Comparison of ENCODE assay signal across 19 cellular contexts in the genomic region with DNA sequence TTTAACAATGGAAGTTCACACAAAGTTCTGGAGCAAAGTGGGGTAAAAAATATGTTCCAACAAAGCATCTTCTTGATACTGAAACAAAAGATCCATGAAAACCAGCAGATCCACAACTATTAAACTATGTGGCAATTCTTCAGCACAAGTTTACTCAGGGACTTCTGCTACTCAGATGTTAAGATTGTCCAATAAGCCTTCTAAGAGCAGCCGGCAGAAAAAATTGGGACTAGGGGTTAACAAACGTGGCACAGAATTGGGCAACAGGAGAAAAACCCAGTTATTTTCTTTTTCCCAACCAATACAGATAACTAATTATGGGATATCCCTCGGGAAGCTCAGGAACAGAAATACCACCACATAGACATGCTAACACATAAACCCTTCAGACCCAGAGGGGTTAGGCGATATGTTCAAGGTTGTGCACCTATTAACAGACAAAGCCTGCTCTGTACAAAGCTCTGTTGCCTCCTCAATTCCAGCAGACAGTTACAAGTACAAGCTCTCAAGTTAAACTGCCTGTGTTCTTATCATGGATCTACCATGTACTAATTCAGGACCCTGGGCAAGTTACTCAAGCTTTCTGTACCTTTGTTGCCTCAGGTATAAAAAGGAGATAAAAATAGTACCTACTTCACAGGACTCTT. TPM values are rescaled to one million over a fixed set of nuclear protein-coding genes. Genes with fewer than 3 reads are reported as not detected.
DNase-seq lines count a peak whose midpoint lies in the region; ATAC-seq and TF ChIP-seq lines count a peak whose summit lies in the region.
"Had no signal": no experiment of that assay in that cellular context is flagged by ENCODE, and none has a peak within 500 bp of the region (broad histone marks: within the 10 kb centered on the region; RNA-seq: fewer than 3 reads in every experiment).

No MANE protein-coding gene starts in this region.

- H3K4me3 Mint-ChIP-seq in activated CD4-positive, alpha-beta T cell treated with anti-CD3 and anti-CD28 coated beads for 36 hours = no peak overlapping the region
- H3K4me3 Mint-ChIP-seq: activated CD4-positive, alpha-beta T cell treated with anti-CD3 and anti-CD28 coated beads, Interleukin-2, amount 10 ng/mL, durations not matched to agents 24 days and 14 days; activated naive CD4-positive, alpha-beta T cell treated with anti-CD3 and anti-CD28 coated beads, Interleukin-2, amount 10 ng/mL, durations not matched to agents 7 days and 5 days; naive thymus-derived CD4-positive, alpha-beta T cell had no signal

- DNase-seq in activated CD4-positive, alpha-beta T cell treated with anti-CD3 and anti-CD28 coated beads for 36 hours = no peak
- no peak for DNase-seq in activated CD4-positive, alpha-beta T cell treated with anti-CD3 and anti-CD28 coated beads, Interleukin-2, amount 50 U/mL, for 48 hours
- DNase-seq in fibroblast of villous mesenchyme (ENCODE audit: low read depth) (peak; percentile 46), osteoblast (ENCODE audit: insufficient read length, low spot score, missing footprints) (no peak), GOT3 (lab: John Stamatoyannopoulos, UW) (no peak)
- DNase-seq in stimulated activated CD4-positive, alpha-beta T cell treated with anti-CD3 and anti-CD28 coated beads, Interleukin-4, amount 100 ng/mL, for 4 hours = no peak
- DNase-seq: 8988T; activated CD4-positive, alpha-beta T cell treated with anti-CD3 and anti-CD28 coated beads, Interleukin-2, amount 10 ng/mL, durations not matched to agents 24 days and 14 days; activated naive CD4-positive, alpha-beta T cell treated with anti-CD3 and anti-CD28 coated beads, Interleukin-2, amount 10 ng/mL, durations not matched to agents 7 days and 5 days; activated T-cell treated with anti-CD3 and anti-CD28 coated beads for 4 hours; naive thymus-derived CD4-positive, alpha-beta T cell; NCI-H2029 treated with DMSO at 0.1 percent for 48 hours; NCI-H524; OCI-M1; substantia nigra had no signal

- peak overlapping the region; percentile 43 for H3K4me2 ChIP-seq in osteoblast (ENCODE audit: insufficient read depth, low read length)

- no peak for TF ChIP-seq CTCF in fibroblast of villous mesenchyme (IDR thresholded peaks at IDR 0.05; ENCODE audit: insufficient read depth, low read depth, low read length)
- no peak for TF ChIP-seq CTCF in osteoblast (IDR thresholded peaks at IDR 0.05; ENCODE audit: extremely low read depth, low read depth, low read length)

- H3K9me3 Mint-ChIP-seq in activated CD4-positive, alpha-beta T cell treated with anti-CD3 and anti-CD28 coated beads for 36 hours (ENCODE audit: low read depth) = no peaks in the 10 kb centered on the region
- H3K9me3 Mint-ChIP-seq: activated CD4-positive, alpha-beta T cell treated with anti-CD3 and anti-CD28 coated beads, Interleukin-2, amount 10 ng/mL, durations not matched to agents 24 days and 14 days; activated naive CD4-positive, alpha-beta T cell treated with anti-CD3 and anti-CD28 coated beads, Interleukin-2, amount 10 ng/mL, durations not matched to agents 7 days and 5 days; IgD-negative memory B cell; naive thymus-derived CD4-positive, alpha-beta T cell had no signal

- CTCF ChIA-PET in activated CD4-positive, alpha-beta T cell treated with anti-CD3 and anti-CD28 coated beads for 36 hours (lab: Charles Lee) = interaction anchor here (0.9 to 2.5 kb wide), 5 partner anchors 16 to 534 kb away, joined by 3 to 13 read pairs (median 3); no protein-coding TSS in a partner anchor

- peak overlapping the region; percentile 98 for H3K27ac ChIP-seq in osteoblast (ENCODE audit: low read depth, low read length)
- H3K27ac ChIP-seq: SJSA1 had no signal

- peak overlapping the region; percentile 8 for H3K27ac Mint-ChIP-seq in activated CD4-positive, alpha-beta T cell treated with anti-CD3 and anti-CD28 coated beads for 36 hours
- H3K27ac Mint-ChIP-seq: activated naive CD4-positive, alpha-beta T cell treated with anti-CD3 and anti-CD28 coated beads, Interleukin-2, amount 10 ng/mL, durations not matched to agents 7 days and 5 days had no signal

- H3K36me3 Mint-ChIP-seq in activated CD4-positive, alpha-beta T cell treated with anti-CD3 and anti-CD28 coated beads for 36 hours (ENCODE audit: low read depth) = peaks cover 69% of the 10 kb centered on the region

- no peaks in the 10 kb centered on the region for H3K27me3 Mint-ChIP-seq in activated CD4-positive, alpha-beta T cell treated with anti-CD3 and anti-CD28 coated beads for 36 hours
- H3K27me3 Mint-ChIP-seq: activated CD4-positive, alpha-beta T cell treated with anti-CD3 and anti-CD28 coated beads, Interleukin-2, amount 10 ng/mL, durations not matched to agents 24 days and 14 days; activated naive CD4-positive, alpha-beta T cell treated with anti-CD3 and anti-CD28 coated beads, Interleukin-2, amount 10 ng/mL, durations not matched to agents 7 days and 5 days; IgD-negative memory B cell; naive thymus-derived CD4-positive, alpha-beta T cell had no signal

- peaks cover 18% of the 10 kb centered on the region for H4K20me1 ChIP-seq in osteoblast (ENCODE audit: insufficient read depth, low read length)

- POLR2A ChIA-PET in activated CD4-positive, alpha-beta T cell treated with anti-CD3 and anti-CD28 coated beads for 36 hours (lab: Charles Lee) = no interaction called here

- intact Hi-C loops in activated CD4-positive, alpha-beta T cell treated with anti-CD3 and anti-CD28 coated beads for 36 hours (cut with DNase I, micrococcal nuclease) = no loop called here

- ATAC-seq in activated CD4-positive, alpha-beta T cell treated with anti-CD3 and anti-CD28 coated beads for 36 hours = no peak
- no peak for ATAC-seq in HG03521 (IDR thresholded peaks at IDR 0.05; ENCODE audit: unreplicated experiment)
- ATAC-seq in HG03469 (IDR thresholded peaks at IDR 0.05; ENCODE audit: unreplicated experiment) = no peak
- ATAC-seq: naive thymus-derived CD4-positive, alpha-beta T cell had no signal

- H3K27me3 ChIP-seq in osteoblast (ENCODE audit: insufficient read depth, low read length) = no peaks in the 10 kb centered on the region
- H3K27me3 ChIP-seq: SJSA1 had no signal

- H3K4me3 ChIP-seq in fibroblast of villous mesenchyme (ENCODE audit: low read depth, low read length) (no peak overlapping the region), osteoblast (ENCODE audit: insufficient read depth, low read length) (peak overlapping the region; percentile 20)
- H3K4me3 ChIP-seq: SJSA1 had no signal

- H3K79me2 ChIP-seq in osteoblast (ENCODE audit: insufficient read depth, low read length) = peaks cover 91% of the 10 kb centered on the region

- H3K4me1 ChIP-seq in osteoblast (ENCODE audit: insufficient read depth, low read length) = peaks cover 67% of the 10 kb centered on the region

- H2AFZ ChIP-seq in osteoblast (ENCODE audit: low read length) = no peak overlapping the region

- H3K9me3 ChIP-seq in osteoblast (ENCODE audit: low read depth, low read length) = no peaks in the 10 kb centered on the region
- H3K9me3 ChIP-seq: SJSA1 had no signal

- H3K4me1 Mint-ChIP-seq in activated CD4-positive, alpha-beta T cell treated with anti-CD3 and anti-CD28 coated beads for 36 hours = peaks cover 47% of the 10 kb centered on the region

- H3K36me3 ChIP-seq in osteoblast (ENCODE audit: insufficient read depth, low read length) = peaks cover 93% of the 10 kb centered on the region

RNA-seq across cellular contexts. Expression of a gene that starts 6.8 kb away (rescaled TPM):
- 100 to 1,000 TPM; 144 to 156 TPM for total RNA-seq in activated CD4-positive, alpha-beta T cell treated with anti-CD3 and anti-CD28 coated beads for 36 hours
- total RNA-seq in fibroblast of villous mesenchyme (341 and 446 TPM in 2 replicates), osteoblast (212 and 220 TPM in 2 replicates)
